8 cellular contexts compared by ENCODE assay signal in genomic region chr11:64842851-64843841, GRCh38. TPM values are rescaled to one million over a fixed set of nuclear protein-coding genes. Genes with fewer than 3 reads are reported as not detected.
A peak's percentile ranks its signal among the peaks of the same experiment; 100 is the strongest.
DNase-seq lines count a peak whose midpoint lies in the region; ATAC-seq, FAIRE-seq and TF ChIP-seq lines count a peak whose summit lies in the region.

No MANE protein-coding gene starts in this region.

- no peak for TF ChIP-seq RAD21 in A549 (conservative IDR thresholded peaks at IDR 0.05 in 1 of 2, IDR thresholded peaks at IDR 0.05 in 1 of 2)

- FAIRE-seq in A549 (lab: Jason Lieb, UNC) = no peak

- CTCF ChIA-PET in A549 (lab: Yijun Ruan, JAX) = interaction anchor here (0.5 to 39.4 kb wide), 16 partner anchors 8 to 400 kb away, joined by 3 to 1607 read pairs (median 6); partner anchors contain the start of genes ARL2 and EHD1

- no peak overlapping the region for H4K91ac ChIP-seq in H9 (ENCODE audit: insufficient read length, low read depth, low read length)

- no peak overlapping the region for H3T11ph ChIP-seq in H9 (ENCODE audit: low read length)

- H4K8ac ChIP-seq in H9 (replicated peaks; ENCODE audit: insufficient read length, low read depth, low read length) = no peak overlapping the region
- H4K8ac ChIP-seq in mesendoderm (ENCODE audit: low read depth, low read length) = no peak overlapping the region

- H3K4me1 ChIP-seq in A549 (peaks cover 39% of the 10 kb centered on the region), H9 (ENCODE audit: insufficient read depth, low read length) (no peaks in the 10 kb centered on the region), mesendoderm (ENCODE audit: control insufficient read depth, low read depth, low read length) (peaks cover 11% of the 10 kb centered on the region)

- H3K36me3 Mint-ChIP-seq in H9 (ENCODE audit: insufficient read depth in 1 of 3, low read depth in 3 of 3) (peaks cover 0 to 17% (median 5%) of the 10 kb centered on the region in 3 experiments; a peak in 5 of 7 replicates), endothelial cell (ENCODE audit: low read depth, unreplicated experiment) (peaks cover 3% of the 10 kb centered on the region)
- H3K36me3 Mint-ChIP-seq in activated naive CD8-positive, alpha-beta T cell treated with anti-CD3 and anti-CD28 coated beads for 36 hours = no peaks in the 10 kb centered on the region

- no peak for TF ChIP-seq POLR2A in A549 (IDR thresholded peaks at IDR 0.05; ENCODE audit: low read length)

- H3K9me3 ChIP-seq in A549 (no peaks in the 10 kb centered on the region), H9 (ENCODE audit: control insufficient read depth, low read depth, low read length) (no peaks in the 10 kb centered on the region)

- POLR2A ChIA-PET in A549 (lab: Yijun Ruan, JAX) = interaction anchor here (1.3 to 1.4 kb wide), 3 partner anchors 64 to 269 kb away, joined by 3 to 4 read pairs (median 4); partner anchors contain the start of genes ARL2 and SF1

- no peak for TF ChIP-seq EP300 in A549 (IDR thresholded peaks at IDR 0.05)

- H2AK5ac ChIP-seq in H9 (ENCODE audit: insufficient read length, low read length) (no peak overlapping the region), mesendoderm (ENCODE audit: low read length) (peak overlapping the region; percentile 38)

- H2BK20ac ChIP-seq in H9 (ENCODE audit: low read depth, low read length, poor library complexity, severe bottlenecking) = no peak overlapping the region

- H3K9me3 Mint-ChIP-seq in H9 (no peaks in the 10 kb centered on the region; a peak in 2 of 5 replicates), endothelial cell (ENCODE audit: unreplicated experiment) (no peaks in the 10 kb centered on the region)
- H3K9me3 Mint-ChIP-seq in activated naive CD8-positive, alpha-beta T cell treated with anti-CD3 and anti-CD28 coated beads for 36 hours = no peaks in the 10 kb centered on the region

- peak overlapping the region; percentile 80 to 89 for H3K4me3 Mint-ChIP-seq in H9
- peak overlapping the region; percentile 54 for H3K4me3 Mint-ChIP-seq in activated naive CD8-positive, alpha-beta T cell treated with anti-CD3 and anti-CD28 coated beads for 36 hours
- no peak overlapping the region for H3K4me3 Mint-ChIP-seq in endothelial cell (ENCODE audit: unreplicated experiment)

- ATAC-seq in A549 (peak; percentile 9 to 17; a peak in 5 of 6 replicates), HG02588 (IDR thresholded peaks at IDR 0.05; ENCODE audit: unreplicated experiment) (no peak)

- no peak overlapping the region for H3K18ac ChIP-seq in H9 (ENCODE audit: insufficient read length, low read depth, low read length)
- peak overlapping the region; percentile 0 for H3K18ac ChIP-seq in mesendoderm (ENCODE audit: low read length)

- H3K23me2 ChIP-seq in H9 (ENCODE audit: insufficient read length, low read depth, low read length, poor library complexity, severe bottlenecking) = peaks cover 6% of the 10 kb centered on the region

- H3K4me1 Mint-ChIP-seq in H9 = peaks cover 25 to 34% of the 10 kb centered on the region in 2 experiments
- H3K4me1 Mint-ChIP-seq in activated naive CD8-positive, alpha-beta T cell treated with anti-CD3 and anti-CD28 coated beads for 36 hours = peaks cover 15% of the 10 kb centered on the region
- H3K4me1 Mint-ChIP-seq in endothelial cell (ENCODE audit: unreplicated experiment) = peaks cover 8% of the 10 kb centered on the region

- H2BK5ac ChIP-seq in H9 (ENCODE audit: insufficient read length, low read length) (no peak overlapping the region), mesendoderm (ENCODE audit: low read length) (peak overlapping the region; percentile 76)

- H3K4me3 ChIP-seq in A549 (no peak overlapping the region; the same call in 2 of the 3 replicates), mesendoderm (ENCODE audit: low read length) (no peak overlapping the region)

- H3K27ac Mint-ChIP-seq in H9 (peak overlapping the region; percentile 32 to 98 (median 84); a peak in 6 of 7 replicates), endothelial cell (ENCODE audit: unreplicated experiment) (no peak overlapping the region)
- H3K27ac Mint-ChIP-seq in activated naive CD8-positive, alpha-beta T cell treated with anti-CD3 and anti-CD28 coated beads for 36 hours = no peak overlapping the region

- no peaks in the 10 kb centered on the region for H3K79me2 ChIP-seq in H9 (ENCODE audit: insufficient read depth, low read length)
- no peaks in the 10 kb centered on the region for H3K79me2 ChIP-seq in mesendoderm (ENCODE audit: control insufficient read depth, insufficient read depth, low read length)

- H3K14ac ChIP-seq in H9 (ENCODE audit: insufficient read depth, low read length) = no peak overlapping the region

- H3K23ac ChIP-seq in H9 (ENCODE audit: insufficient read length, low read depth, low read length) (no peak overlapping the region), mesendoderm (ENCODE audit: low read length) (no peak overlapping the region)

- H4K20me1 ChIP-seq in H9 (ENCODE audit: control insufficient read depth, insufficient read depth, insufficient read length) = no peaks in the 10 kb centered on the region

- H3K4ac ChIP-seq in H9 (ENCODE audit: low read depth, low read length) (no peak overlapping the region), mesendoderm (ENCODE audit: low read depth, low read length) (peak overlapping the region; percentile 60)

- no peak overlapping the region for H2AFZ ChIP-seq in H9 (ENCODE audit: low read length)

- no peaks in the 10 kb centered on the region for H3K36me3 ChIP-seq in mesendoderm (ENCODE audit: control insufficient read depth, insufficient read depth, low read length)

- peak overlapping the region; percentile 78 to 82 for H3K27ac ChIP-seq in A549
- H3K27ac ChIP-seq in H9 (ENCODE audit: insufficient read length, low read depth, low read length) = no peak overlapping the region
- H3K27ac ChIP-seq in mesendoderm (ENCODE audit: low read depth, low read length) = peak overlapping the region; percentile 65

- H3K79me1 ChIP-seq in H9 (ENCODE audit: insufficient read depth, low read depth, low read length, poor library complexity, severe bottlenecking) (no peaks in the 10 kb centered on the region), mesendoderm (ENCODE audit: low read length) (peaks cover 4% of the 10 kb centered on the region)

- H3K27me3 Mint-ChIP-seq in H9 (ENCODE audit: low read depth) = peaks cover 2% of the 10 kb centered on the region
- no peaks in the 10 kb centered on the region for H3K27me3 Mint-ChIP-seq in activated naive CD8-positive, alpha-beta T cell treated with anti-CD3 and anti-CD28 coated beads for 36 hours
- H3K27me3 Mint-ChIP-seq in endothelial cell (ENCODE audit: unreplicated experiment) = peaks cover 7% of the 10 kb centered on the region

- no peak for TF ChIP-seq CTCF in A549 (IDR thresholded peaks at IDR 0.05)
- no peak for TF ChIP-seq CTCF in H9 (conservative IDR thresholded peaks at IDR 0.05)
- TF ChIP-seq CTCF in endothelial cell (IDR thresholded peaks at IDR 0.05; ENCODE audit: unreplicated experiment) = no peak

- H2BK12ac ChIP-seq in H9 (ENCODE audit: insufficient read length, low read depth, low read length) = no peak overlapping the region

- WGBS in A549 (ENCODE audit: missing lambda C conversion rate) = 25% methylated on average over 18 of the region's 23 CpGs
- WGBS in H9 (ENCODE audit: extremely low coverage, insufficient read length, low lambda C conversion rate) = no CpG with 5 or more reads among the region's 23 CpGs
- no CpG with 5 or more reads among the region's 23 CpGs for WGBS in mesendoderm (ENCODE audit: extremely low coverage, insufficient coverage, low lambda C conversion rate)

- H3K4me2 ChIP-seq in A549 = peak overlapping the region; percentile 91
- peak overlapping the region; percentile 61 for H3K4me2 ChIP-seq in H9 (ENCODE audit: insufficient read depth, insufficient read length, low read length)
- peak overlapping the region; percentile 94 for H3K4me2 ChIP-seq in mesendoderm (ENCODE audit: low read length)

- no peak overlapping the region for H2BK15ac ChIP-seq in H9 (ENCODE audit: low read depth, low read length)
- H2BK15ac ChIP-seq in mesendoderm (replicated peaks; ENCODE audit: low read depth) = no peak overlapping the region

- H2BK120ac ChIP-seq in H9 (ENCODE audit: low read depth, low read length, poor library complexity, severe bottlenecking) (no peak overlapping the region), mesendoderm (ENCODE audit: low read depth, low read length) (no peak overlapping the region)

- H4K5ac ChIP-seq in H9 (ENCODE audit: insufficient read length, low read depth, low read length) (no peak overlapping the region), mesendoderm (ENCODE audit: low read length) (no peak overlapping the region)

- DNase-seq in A549 (ENCODE audit: low read depth in 1 of 2, low spot score in 1 of 2) = peak; percentile 48 to 59
- DNase-seq in H9 = no peak
- no peak for DNase-seq in activated naive CD8-positive, alpha-beta T cell treated with anti-CD3 and anti-CD28 coated beads for 36 hours
- DNase-seq in mesendoderm = peak; percentile 84
- DNase-seq in endothelial cell (ENCODE audit: low spot score) = no peak
- DNase-seq in HK-2 (ENCODE audit: unreplicated experiment) = no peak
- DNase-seq in GM19238 (ENCODE audit: insufficient read length, low spot score) = no peak

- no peaks in the 10 kb centered on the region for H3K27me3 ChIP-seq in H9 (ENCODE audit: insufficient read depth, low read length)
- H3K27me3 ChIP-seq in mesendoderm (ENCODE audit: insufficient read depth, low read length, poor library complexity) = no peaks in the 10 kb centered on the region

- H3K56ac ChIP-seq in H9 (ENCODE audit: insufficient read length, low read depth, low read length) (no peak overlapping the region), mesendoderm (ENCODE audit: low read length) (peak overlapping the region; percentile 86)

- no peak overlapping the region for H3K9ac ChIP-seq in H9 (ENCODE audit: extremely low read depth, insufficient read length, low read length)
- peak overlapping the region; percentile 77 for H3K9ac ChIP-seq in mesendoderm (ENCODE audit: low read length)

RNA-seq across cellular contexts. Expression of gene CDC42BPG, which starts 1.3 kb away (rescaled TPM):
- polyA plus RNA-seq in A549 (2011; rRNA removed) (0.35 and 0.50 TPM in 2 replicates), A549 (2017; fragmentation: RNase III; extraction: RNeasy Plus Mini Kit Qiagen cat#74134 plus additional on column Dnase treatment) (1.0 to 1.1 TPM (median 1.0 TPM) in 3 replicates)
- 0.26 and 0.49 TPM in 2 replicates for polyA plus RNA-seq in A549 (2012; cell fraction: cytosol; rRNA removed)
- polyA plus RNA-seq in A549 (2012; cell fraction: nucleus; rRNA removed) = 1.3 and 1.8 TPM in 2 replicates
- polyA minus RNA-seq in A549 (2011; rRNA and poly(A)+ RNA removed) = 0.45 and 1.0 TPM in 2 replicates
- total RNA-seq in H9 (2021) (24.2 and 24.9 TPM in 2 replicates), endothelial cell (ENCODE audit: unreplicated experiment) (4.1 TPM)
- total RNA-seq in activated naive CD8-positive, alpha-beta T cell treated with anti-CD3 and anti-CD28 coated beads for 36 hours = under 1 TPM; 0.46 to 0.54 TPM
- 3.2 TPM for polyA plus RNA-seq in mesendoderm (2013, experiment 1 of 2)
- polyA plus RNA-seq in mesendoderm (2013, experiment 2 of 2) = 3.4 TPM

RNA-seq across cellular contexts. Expression of gene MEN1, which starts 32.8 kb away (rescaled TPM):
- polyA plus RNA-seq in A549 (2011; rRNA removed) = 17.0 and 18.5 TPM in 2 replicates
- 50.1 and 64.4 TPM in 2 replicates for polyA plus RNA-seq in A549 (2012; cell fraction: cytosol; rRNA removed)
- 94.3 and 126 TPM in 2 replicates for polyA plus RNA-seq in A549 (2012; cell fraction: nucleus; rRNA removed)
- polyA plus RNA-seq in A549 (2017; fragmentation: RNase III; extraction: RNeasy Plus Mini Kit Qiagen cat#74134 plus additional on column Dnase treatment) = 30.2 to 35.5 TPM (median 34.7 TPM) in 3 replicates
- 13.9 and 14.7 TPM in 2 replicates for polyA minus RNA-seq in A549 (2011; rRNA and poly(A)+ RNA removed)
- total RNA-seq in H9 (2021) = 49.9 and 50.0 TPM in 2 replicates
- 10 to 100 TPM; 35.8 to 37.0 TPM for total RNA-seq in activated naive CD8-positive, alpha-beta T cell treated with anti-CD3 and anti-CD28 coated beads for 36 hours
- polyA plus RNA-seq in mesendoderm (2013, experiment 1 of 2) = 46.1 TPM
- polyA plus RNA-seq in mesendoderm (2013, experiment 2 of 2) = 44.6 TPM
- total RNA-seq in endothelial cell (ENCODE audit: unreplicated experiment) = 56.3 TPM

RNA-seq across cellular contexts. Expression of gene EHD1, which starts 35.3 kb away (rescaled TPM):
- polyA plus RNA-seq in A549 (2011; rRNA removed) (25.9 and 27.7 TPM in 2 replicates), A549 (2017; fragmentation: RNase III; extraction: RNeasy Plus Mini Kit Qiagen cat#74134 plus additional on column Dnase treatment) (37.8 to 52.4 TPM (median 43.4 TPM) in 3 replicates)
- 96.0 and 103 TPM in 2 replicates for polyA plus RNA-seq in A549 (2012; cell fraction: cytosol; rRNA removed)
- 153 and 200 TPM in 2 replicates for polyA plus RNA-seq in A549 (2012; cell fraction: nucleus; rRNA removed)
- 65.8 and 67.3 TPM in 2 replicates for polyA minus RNA-seq in A549 (2011; rRNA and poly(A)+ RNA removed)
- total RNA-seq in H9 (2021) (29.1 and 31.0 TPM in 2 replicates), endothelial cell (ENCODE audit: unreplicated experiment) (84.0 TPM)
- 100 to 1,000 TPM; 103 to 112 TPM for total RNA-seq in activated naive CD8-positive, alpha-beta T cell treated with anti-CD3 and anti-CD28 coated beads for 36 hours
- 21.1 TPM for polyA plus RNA-seq in mesendoderm (2013, experiment 1 of 2)
- 21.9 TPM for polyA plus RNA-seq in mesendoderm (2013, experiment 2 of 2)

RNA-seq across cellular contexts. Expression of gene MAP4K2, which starts 40.1 kb away (rescaled TPM):
- 9.4 and 10.2 TPM in 2 replicates for polyA plus RNA-seq in A549 (2011; rRNA removed)
- 13.1 and 13.5 TPM in 2 replicates for polyA plus RNA-seq in A549 (2012; cell fraction: cytosol; rRNA removed)
- 25.7 and 33.8 TPM in 2 replicates for polyA plus RNA-seq in A549 (2012; cell fraction: nucleus; rRNA removed)
- polyA plus RNA-seq in A549 (2017; fragmentation: RNase III; extraction: RNeasy Plus Mini Kit Qiagen cat#74134 plus additional on column Dnase treatment) = 8.4 to 10.6 TPM (median 9.9 TPM) in 3 replicates
- polyA minus RNA-seq in A549 (2011; rRNA and poly(A)+ RNA removed) = 11.3 and 17.7 TPM in 2 replicates
- total RNA-seq in H9 (2021) = 21.6 and 24.7 TPM in 2 replicates
- total RNA-seq in activated naive CD8-positive, alpha-beta T cell treated with anti-CD3 and anti-CD28 coated beads for 36 hours = 10 to 100 TPM; 60.4 to 63.8 TPM
- 10.2 TPM for polyA plus RNA-seq in mesendoderm (2013, experiment 1 of 2)
- 10.2 TPM for polyA plus RNA-seq in mesendoderm (2013, experiment 2 of 2)
- 202 TPM for total RNA-seq in endothelial cell (ENCODE audit: unreplicated experiment)

Comparison
In these comparisons a context has a peak if more than half of its experiments do, and no peak if none do; other contexts are left out.
1. DNase-seq: peak in A549 (2 of 2) and mesendoderm (single experiment); none in H9 (single experiment), activated naive CD8-positive, alpha-beta T cell treated with anti-CD3 and anti-CD28 coated beads for 36 hours (single experiment), endothelial cell (single experiment), HK-2 (single experiment) and GM19238 (single experiment).
2. H3K27ac Mint-ChIP-seq: peak in H9 (3 of 3); none in activated naive CD8-positive, alpha-beta T cell treated with anti-CD3 and anti-CD28 coated beads for 36 hours (single experiment) and endothelial cell (single experiment).
3. Peak in every context shown above with its lines, with median percentiles within 50 percentile points of each other: H3K4me2 ChIP-seq.